Comparison of ENCODE assay signal across 17 cellular contexts in genomic region chr3:181859518-181859917, GRCh38.
DNase-seq lines count a peak whose midpoint lies in the region; ATAC-seq and TF ChIP-seq lines count a peak whose summit lies in the region.
"Had no signal": no experiment of that assay in that cellular context is flagged by ENCODE, and none has a peak within 500 bp of the region (broad histone marks: within the 10 kb centered on the region; RNA-seq: fewer than 3 reads in every experiment).

No MANE protein-coding gene starts in this region.

- peak overlapping the region; percentile 70 for H2AFZ ChIP-seq in OCI-LY1 (ENCODE audit: low read length)

- H3K9me3 ChIP-seq in HAP-1, result no peaks in the 10 kb centered on the region
- H3K9me3 ChIP-seq in OCI-LY1 (ENCODE audit: low read length), result no peaks in the 10 kb centered on the region
- no peaks in the 10 kb centered on the region for H3K9me3 ChIP-seq in iPS DF 6.9 (ENCODE audit: control insufficient read depth, insufficient read depth, low read length)
- H3K9me3 ChIP-seq: SJCRH30 had no signal

- no peaks in the 10 kb centered on the region for H3K27me3 Mint-ChIP-seq in stimulated activated memory B cell treated with anti-CD40 and anti-IgM and Interleukin-4, amounts not matched to agents 10 μg/mL and 1 μg/mL and 100 μg/mL, for 72 hours
- H3K27me3 Mint-ChIP-seq in T-helper 2 cell treated with Interferon-gamma antibody and Interleukin-4, amounts not matched to agents 5 μg/mL and 100 μg/mL, for 36 hours (ENCODE audit: low read depth), result no peaks in the 10 kb centered on the region

- ATAC-seq in stimulated activated memory B cell treated with anti-CD40 and anti-IgM and Interleukin-4, amounts not matched to agents 10 μg/mL and 1 μg/mL and 100 μg/mL, for 72 hours, result no peak
- ATAC-seq: GM12878 had no signal

- no peak for TF ChIP-seq CTCF in OCI-LY1 (IDR thresholded peaks at IDR 0.05; ENCODE audit: low read length)
- no peak for TF ChIP-seq CTCF in GM20000 (IDR thresholded peaks at IDR 0.05; ENCODE audit: extremely low read depth, missing control alignments)

- no peak overlapping the region for H3K9ac ChIP-seq in OCI-LY1 (ENCODE audit: low read length)

- H3K4me3 Mint-ChIP-seq in stimulated activated memory B cell treated with anti-CD40 and anti-IgM and Interleukin-4, amounts not matched to agents 10 μg/mL and 1 μg/mL and 100 μg/mL, for 72 hours, result no peak overlapping the region
- H3K4me3 Mint-ChIP-seq in T-helper 2 cell treated with Interferon-gamma antibody and Interleukin-4, amounts not matched to agents 5 μg/mL and 100 μg/mL, for 36 hours, result no peak overlapping the region

- H3K36me3 ChIP-seq in HAP-1 (replicated peaks) (no peaks in the 10 kb centered on the region), OCI-LY1 (ENCODE audit: insufficient read depth, low read length) (no peaks in the 10 kb centered on the region), iPS DF 6.9 (ENCODE audit: control insufficient read depth, insufficient read depth, low read length) (no peaks in the 10 kb centered on the region)
- H3K36me3 ChIP-seq: SJCRH30 had no signal

- H3F3A ChIP-seq in OCI-LY1 (ENCODE audit: insufficient read depth, low read length), result no peaks in the 10 kb centered on the region

- no peak overlapping the region for H3K4me3 ChIP-seq in HAP-1
- H3K4me3 ChIP-seq in OCI-LY1 (ENCODE audit: low read depth, low read length, poor library complexity, severe bottlenecking), result no peak overlapping the region
- H3K4me3 ChIP-seq in iPS DF 6.9 (ENCODE audit: low read length), result no peak overlapping the region
- H3K4me3 ChIP-seq: GM12878, SJCRH30 had no signal

- H3K4me1 ChIP-seq in HAP-1, result peaks cover 11% of the 10 kb centered on the region
- H3K4me1 ChIP-seq in OCI-LY1 (ENCODE audit: insufficient read depth, low read length, severe bottlenecking), result peaks cover 38% of the 10 kb centered on the region
- no peaks in the 10 kb centered on the region; the same call in 1 of the 2 replicates for H3K4me1 ChIP-seq in iPS DF 6.9 (ENCODE audit: control insufficient read depth, insufficient read depth, low read length)
- H3K4me1 ChIP-seq: SJCRH30 had no signal

- peak; percentile 73 to 82 for DNase-seq in HAP-1 (ENCODE audit: low spot score in 2 of 2)
- DNase-seq in iPS DF 6.9 (ENCODE audit: low read depth, low spot score), result peak; percentile 35
- no peak for DNase-seq in GM20000 (ENCODE audit: low spot score)
- DNase-seq in NOMO-1 treated with dmso at 0.1 percent for 144 hours (lab: John Stamatoyannopoulos, UW; ENCODE audit: unreplicated experiment), result no peak
- DNase-seq in T-helper 2 cell treated with Interferon-gamma antibody and Interleukin-4, amounts not matched to agents 5 μg/mL and 100 μg/mL, for 36 hours (ENCODE audit: low spot score), result no peak
- DNase-seq: ACHN, C1 segment of cervical spinal cord, IMR-90, NCI-H1048, NCI-H1436 treated with DMSO at 0.1 percent for 48 hours, NCI-H2081 treated with DMSO at 0.1 percent for 48 hours, NCI-H446 treated with DMSO at 0.1 percent for 48 hours, NCI-H748 treated with DMSO at 0.1 percent for 48 hours, SJCRH30 had no signal

- no peak overlapping the region for H3K4me2 ChIP-seq in OCI-LY1 (ENCODE audit: low read length)

- peak overlapping the region; percentile 13 for H3K27ac ChIP-seq in OCI-LY1 (ENCODE audit: low read depth, low read length, poor library complexity, severe bottlenecking)
- peak overlapping the region; percentile 88 for H3K27ac ChIP-seq in iPS DF 6.9 (ENCODE audit: low read length)
- H3K27ac ChIP-seq: SJCRH30 had no signal

- in situ Hi-C loops in HAP-1 (cut with MboI; ENCODE audit: low sequenced_read_pairs), result no loop called here

- no peaks in the 10 kb centered on the region for H3K79me2 ChIP-seq in OCI-LY1 (ENCODE audit: insufficient read depth, low read length)

- H4K20me1 ChIP-seq in OCI-LY1 (ENCODE audit: insufficient read depth, low read length), result no peaks in the 10 kb centered on the region

- no peaks in the 10 kb centered on the region for H3K9me2 ChIP-seq in OCI-LY1 (ENCODE audit: low read depth, low read length)

- H3K27ac Mint-ChIP-seq in stimulated activated memory B cell treated with anti-CD40 and anti-IgM and Interleukin-4, amounts not matched to agents 10 μg/mL and 1 μg/mL and 100 μg/mL, for 72 hours, result no peak overlapping the region
- H3K27ac Mint-ChIP-seq in T-helper 2 cell treated with Interferon-gamma antibody and Interleukin-4, amounts not matched to agents 5 μg/mL and 100 μg/mL, for 36 hours, result no peak overlapping the region

- H3K9me3 Mint-ChIP-seq in stimulated activated memory B cell treated with anti-CD40 and anti-IgM and Interleukin-4, amounts not matched to agents 10 μg/mL and 1 μg/mL and 100 μg/mL, for 72 hours, result no peaks in the 10 kb centered on the region
- H3K9me3 Mint-ChIP-seq in T-helper 2 cell treated with Interferon-gamma antibody and Interleukin-4, amounts not matched to agents 5 μg/mL and 100 μg/mL, for 36 hours, result no peaks in the 10 kb centered on the region

- no CpG with 5 or more reads among the region's 4 CpGs for WGBS in iPS DF 6.9 (ENCODE audit: insufficient coverage, insufficient read length)

- no peaks in the 10 kb centered on the region for H3K4me1 Mint-ChIP-seq in stimulated activated memory B cell treated with anti-CD40 and anti-IgM and Interleukin-4, amounts not matched to agents 10 μg/mL and 1 μg/mL and 100 μg/mL, for 72 hours
- H3K4me1 Mint-ChIP-seq in T-helper 2 cell treated with Interferon-gamma antibody and Interleukin-4, amounts not matched to agents 5 μg/mL and 100 μg/mL, for 36 hours (ENCODE audit: low read depth), result no peaks in the 10 kb centered on the region

- no peaks in the 10 kb centered on the region for H3K36me3 Mint-ChIP-seq in stimulated activated memory B cell treated with anti-CD40 and anti-IgM and Interleukin-4, amounts not matched to agents 10 μg/mL and 1 μg/mL and 100 μg/mL, for 72 hours
- no peaks in the 10 kb centered on the region for H3K36me3 Mint-ChIP-seq in T-helper 2 cell treated with Interferon-gamma antibody and Interleukin-4, amounts not matched to agents 5 μg/mL and 100 μg/mL, for 36 hours (ENCODE audit: low read depth)

- H3K27me3 ChIP-seq in HAP-1 (ENCODE audit: low read depth), result no peaks in the 10 kb centered on the region
- no peaks in the 10 kb centered on the region for H3K27me3 ChIP-seq in OCI-LY1 (ENCODE audit: insufficient read depth, low read length)
- no peaks in the 10 kb centered on the region for H3K27me3 ChIP-seq in iPS DF 6.9 (ENCODE audit: control insufficient read depth, insufficient read depth, low read length)
- H3K27me3 ChIP-seq: SJCRH30 had no signal

Comparison
In these comparisons a context has a peak if more than half of its experiments do, and no peak if none do; other contexts are left out.
1. DNase-seq: peak in HAP-1 (2 of 2) and iPS DF 6.9 (single experiment); none in GM20000 (single experiment), NOMO-1 treated with dmso at 0.1 percent for 144 hours (single experiment) and T-helper 2 cell treated with Interferon-gamma antibody and Interleukin-4, amounts not matched to agents 5 μg/mL and 100 μg/mL, for 36 hours (single experiment).